Comparison of ENCODE assay signal across 8 cellular contexts in the genomic region with DNA sequence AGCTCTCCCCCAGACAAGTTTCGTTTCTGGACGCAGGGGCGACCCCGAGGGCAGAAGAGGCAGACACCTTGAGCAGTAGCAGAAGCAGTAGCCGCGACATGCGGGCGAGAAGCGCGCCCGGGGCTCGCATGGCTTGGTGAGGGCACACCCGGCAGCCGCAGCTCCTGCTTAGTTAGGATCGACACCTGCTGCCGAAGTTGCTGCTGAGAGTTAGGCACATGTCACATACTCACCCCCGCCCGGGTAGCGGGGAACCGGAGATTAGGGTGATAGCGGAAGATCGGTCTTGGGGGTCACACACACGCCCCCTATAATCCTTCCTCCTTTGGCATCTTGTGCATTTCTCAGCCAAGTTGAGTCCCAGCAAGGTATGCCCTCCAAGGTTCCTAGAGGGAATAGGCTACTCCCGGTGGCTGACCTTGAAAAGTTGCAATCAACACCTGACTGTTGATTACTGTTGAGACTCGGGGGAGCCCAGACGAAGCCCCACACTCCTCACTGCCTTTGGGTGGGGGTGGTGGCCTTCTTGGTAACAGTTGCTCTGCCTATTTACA. TPM values are rescaled to one million over a fixed set of nuclear protein-coding genes. Genes with fewer than 3 reads are reported as not detected.
DNase-seq lines count a peak whose midpoint lies in the region; ATAC-seq and TF ChIP-seq lines count a peak whose summit lies in the region.

No MANE protein-coding gene starts in this region.

- ATAC-seq in GM18868 (IDR thresholded peaks at IDR 0.05; ENCODE audit: unreplicated experiment) = peak; percentile 30
- peak; percentile 33 for ATAC-seq in HG03378 (IDR thresholded peaks at IDR 0.05; ENCODE audit: unreplicated experiment)
- peak; percentile 75 for ATAC-seq in activated CD8-positive, alpha-beta T cell treated with anti-CD3 and anti-CD28 coated beads, Interleukin-2, amount 10 ng/mL, durations not matched to agents 7 days and 5 days
- ATAC-seq in GM18870 (IDR thresholded peaks at IDR 0.05; ENCODE audit: unreplicated experiment) = no peak

- H3K79me2 ChIP-seq in osteoblast (ENCODE audit: insufficient read depth, low read length) = no peaks in the 10 kb centered on the region

- peaks cover 51% of the 10 kb centered on the region for H3K27me3 Mint-ChIP-seq in activated CD8-positive, alpha-beta T cell treated with anti-CD3 and anti-CD28 coated beads, Interleukin-2, amount 10 ng/mL, durations not matched to agents 7 days and 5 days (ENCODE audit: low read depth)

- H3K36me3 ChIP-seq in osteoblast (ENCODE audit: insufficient read depth, low read length) = no peaks in the 10 kb centered on the region

- H4K20me1 ChIP-seq in osteoblast (ENCODE audit: insufficient read depth, low read length) = no peaks in the 10 kb centered on the region

- POLR2A ChIA-PET in activated CD8-positive, alpha-beta T cell treated with anti-CD3 and anti-CD28 coated beads, Interleukin-2, amount 10 ng/mL, durations not matched to agents 7 days and 5 days (lab: Charles Lee) = interaction anchor here (0.6 kb wide), 1 partner anchor 303 kb away, joined by 3 read pairs; no protein-coding TSS in a partner anchor

- CTCF ChIA-PET in activated CD8-positive, alpha-beta T cell treated with anti-CD3 and anti-CD28 coated beads, Interleukin-2, amount 10 ng/mL, durations not matched to agents 7 days and 5 days (lab: Charles Lee) = interaction anchor here (0.9 kb wide), 1 partner anchor 20 kb away, joined by 5 read pairs; no protein-coding TSS in a partner anchor

- H3K4me3 ChIP-seq in foreskin fibroblast (ENCODE audit: low read depth in 1 of 2, low read length in 2 of 2) (peak overlapping the region; percentile 43 to 54), osteoblast (ENCODE audit: insufficient read depth, low read length) (peak overlapping the region; percentile 68)

- H3K27ac ChIP-seq in osteoblast (ENCODE audit: low read depth, low read length) = no peak overlapping the region

- peaks cover 24% of the 10 kb centered on the region for H3K27me3 ChIP-seq in osteoblast (ENCODE audit: insufficient read depth, low read length)

- H3K4me1 ChIP-seq in osteoblast (ENCODE audit: insufficient read depth, low read length) = peaks cover 3% of the 10 kb centered on the region

- peak overlapping the region; percentile 85 for H2AFZ ChIP-seq in osteoblast (ENCODE audit: low read length)

- H3K4me3 Mint-ChIP-seq in activated CD8-positive, alpha-beta T cell treated with anti-CD3 and anti-CD28 coated beads, Interleukin-2, amount 10 ng/mL, durations not matched to agents 7 days and 5 days = peak overlapping the region; percentile 67

- H3K27ac Mint-ChIP-seq in activated CD8-positive, alpha-beta T cell treated with anti-CD3 and anti-CD28 coated beads, Interleukin-2, amount 10 ng/mL, durations not matched to agents 7 days and 5 days = no peak overlapping the region

- H3K9me3 ChIP-seq in osteoblast (ENCODE audit: low read depth, low read length) = no peaks in the 10 kb centered on the region

- DNase-seq in 8988T (peak; percentile 31), foreskin fibroblast (peak in 1 of 2 donors; percentile 33), osteoblast (ENCODE audit: insufficient read length, low spot score, missing footprints) (peak; percentile 68), GDM1 (lab: John Stamatoyannopoulos, UW) (no peak)
- peak; percentile 33 for DNase-seq in activated CD8-positive, alpha-beta T cell treated with anti-CD3 and anti-CD28 coated beads, Interleukin-2, amount 10 ng/mL, durations not matched to agents 7 days and 5 days

- H3K4me2 ChIP-seq in osteoblast (ENCODE audit: insufficient read depth, low read length) = peak overlapping the region; percentile 73

- no peaks in the 10 kb centered on the region for H3K36me3 Mint-ChIP-seq in activated CD8-positive, alpha-beta T cell treated with anti-CD3 and anti-CD28 coated beads, Interleukin-2, amount 10 ng/mL, durations not matched to agents 7 days and 5 days (ENCODE audit: low read depth)

- H3K4me1 Mint-ChIP-seq in activated CD8-positive, alpha-beta T cell treated with anti-CD3 and anti-CD28 coated beads, Interleukin-2, amount 10 ng/mL, durations not matched to agents 7 days and 5 days (ENCODE audit: low read depth) = peaks cover 11% of the 10 kb centered on the region

- H3K9me3 Mint-ChIP-seq in activated CD8-positive, alpha-beta T cell treated with anti-CD3 and anti-CD28 coated beads, Interleukin-2, amount 10 ng/mL, durations not matched to agents 7 days and 5 days (ENCODE audit: insufficient read depth) = no peaks in the 10 kb centered on the region

- TF ChIP-seq CTCF in foreskin fibroblast (IDR thresholded peaks at IDR 0.05; ENCODE audit: low read depth, low read length) = no peak
- TF ChIP-seq CTCF in osteoblast (IDR thresholded peaks at IDR 0.05; ENCODE audit: extremely low read depth, low read depth, low read length) = no peak

RNA-seq across cellular contexts. Expression of a gene that starts 0.7 kb away (rescaled TPM):
- total RNA-seq in activated CD8-positive, alpha-beta T cell treated with anti-CD3 and anti-CD28 coated beads, Interleukin-2, amount 10 ng/mL, durations not matched to agents 7 days and 5 days = not detected
- under 0.01 and 0.29 TPM in 2 replicates for total RNA-seq in osteoblast
